21 cellular contexts compared by ENCODE assay signal in the genomic region with DNA sequence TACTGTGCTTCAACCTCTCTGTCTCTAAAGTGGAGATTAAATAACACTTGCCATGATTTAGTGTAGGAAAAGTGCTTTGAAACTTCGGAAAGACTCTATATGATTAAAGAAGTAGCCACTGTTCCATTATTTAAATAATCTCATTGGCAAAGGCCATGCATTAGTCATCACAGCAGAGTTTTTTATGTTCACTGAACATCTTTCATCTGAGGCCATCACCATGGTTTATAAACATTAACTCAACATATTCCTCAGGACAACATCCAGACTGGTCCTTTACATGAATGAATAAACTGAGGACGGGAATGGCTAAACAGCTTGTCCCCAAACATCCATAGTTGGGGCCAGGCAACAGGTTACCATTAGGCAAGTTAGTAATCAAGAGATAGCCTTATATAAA.
A peak's percentile ranks its signal among the peaks of the same experiment; 100 is the strongest.
DNase-seq lines count a peak whose midpoint lies in the region; ATAC-seq, FAIRE-seq and TF ChIP-seq lines count a peak whose summit lies in the region.
"Had no signal": no experiment of that assay in that cellular context is flagged by ENCODE, and none has a peak within 500 bp of the region (broad histone marks: within the 10 kb centered on the region; RNA-seq: fewer than 3 reads in every experiment).

No MANE protein-coding gene starts in this region.

- H3K4me1 ChIP-seq in endothelial cell of umbilical vein (ENCODE audit: control insufficient read depth, extremely low read depth, insufficient read depth, low read length) = no peaks in the 10 kb centered on the region
- H3K4me1 ChIP-seq: left lung, tibial nerve had no signal

- POLR2A ChIA-PET in endothelial cell of umbilical vein (lab: Charles Lee) = no interaction called here

- H3K9ac ChIP-seq in endothelial cell of umbilical vein (replicated peaks; ENCODE audit: extremely low read depth, insufficient read depth, low read length) = no peak overlapping the region

- H3K4me3 ChIP-seq in endothelial cell of umbilical vein (replicated peaks in 1 of 3; ENCODE audit: insufficient read depth in 1 of 3, low read depth in 1 of 3, low read length in 3 of 3) = no peak overlapping the region
- H3K4me3 ChIP-seq: left lung, tibial nerve had no signal

- no TSS peak for BruUV-seq in endothelial cell of umbilical vein (replicated peaks; lab: Mats Ljungman, UMichigan)

- FAIRE-seq in endothelial cell of umbilical vein (lab: Jason Lieb, UNC) = no peak
- FAIRE-seq: H54 had no signal

- CTCF ChIA-PET in endothelial cell of umbilical vein (lab: Charles Lee) = no interaction called here

- H3K27me3 ChIP-seq in endothelial cell of umbilical vein (ENCODE audit: control insufficient read depth in 2 of 2, insufficient read depth in 2 of 2, low read length in 2 of 2) = no peaks in the 10 kb centered on the region
- H3K27me3 ChIP-seq: left lung, tibial nerve had no signal

- H3K79me2 ChIP-seq in endothelial cell of umbilical vein (ENCODE audit: control insufficient read depth, insufficient read depth, low read length) = no peaks in the 10 kb centered on the region

- DNase-seq in AG08395 (ENCODE audit: low spot score) (peak; percentile 32), NCI-H226 (peak; percentile 15), endothelial cell of umbilical vein (ENCODE audit: low read depth, low spot score) (no peak), kidney glomerular epithelial cell (lab: John Stamatoyannopoulos, UW) (peak; percentile 58), cerebellar cortex (ENCODE audit: low spot score) (no peak), cardiac septum (ENCODE audit: low spot score) (no peak), OCI-M1 (lab: John Stamatoyannopoulos, UW) (no peak)
- DNase-seq: activated CD4-positive, alpha-beta T cell treated with anti-CD3 and anti-CD28 coated beads for 36 hours; activated effector memory CD4-positive, alpha-beta T cell treated with Interleukin-2 at 50 U/mL for 16 hours; COR-L47; effector memory CD8-positive, alpha-beta T cell; left lung; NCI-H1048; NCI-H2029 treated with DMSO at 0.1 percent for 48 hours; nucleus accumbens; right cardiac atrium; stimulated activated naive B cell treated with anti-CD40 and anti-IgM and Interleukin-4, amounts not matched to agents 10 μg/mL and 1 μg/mL and 100 μg/mL, for 72 hours; T1000 had no signal

- intact Hi-C loops in endothelial cell of umbilical vein (cut with micrococcal nuclease) = no loop called here
- intact Hi-C loops in cardiac septum (cut with DNase I) = no loop called here

- no peaks in the 10 kb centered on the region for H4K20me1 ChIP-seq in endothelial cell of umbilical vein (replicated peaks; ENCODE audit: control insufficient read depth, extremely low read depth, insufficient read depth, low read length)

- H3K27ac ChIP-seq in endothelial cell of umbilical vein (ENCODE audit: insufficient read depth, low read depth, low read length) = no peak overlapping the region
- H3K27ac ChIP-seq: left lung, tibial nerve had no signal

- dilution Hi-C loops in endothelial cell of umbilical vein (cut with MboI; ENCODE audit: extremely low pct_ligation_motif_present, low sequenced_read_pairs) = no loop called here

- H3K9me1 ChIP-seq in endothelial cell of umbilical vein (replicated peaks; ENCODE audit: control insufficient read depth, extremely low read depth, insufficient read depth, low read length) = no peaks in the 10 kb centered on the region

- no peaks in the 10 kb centered on the region for H3K9me3 ChIP-seq in endothelial cell of umbilical vein (replicated peaks; ENCODE audit: control insufficient read depth, insufficient read depth, low read length)
- H3K9me3 ChIP-seq: left lung, tibial nerve had no signal

- no peak overlapping the region for H3K4me2 ChIP-seq in endothelial cell of umbilical vein (ENCODE audit: insufficient read depth, low read length)

- H2AFZ ChIP-seq in endothelial cell of umbilical vein (ENCODE audit: low read depth, low read length) = no peak overlapping the region

- ATAC-seq in GM21515 (IDR thresholded peaks at IDR 0.05; ENCODE audit: unreplicated experiment) = no peak
- ATAC-seq: activated CD4-positive, alpha-beta T cell treated with anti-CD3 and anti-CD28 coated beads for 36 hours; effector memory CD8-positive, alpha-beta T cell; left lung; right cardiac atrium; stimulated activated naive B cell treated with anti-CD40 and anti-IgM and Interleukin-4, amounts not matched to agents 10 μg/mL and 1 μg/mL and 100 μg/mL, for 72 hours had no signal

- H3K36me3 ChIP-seq in endothelial cell of umbilical vein (ENCODE audit: control insufficient read depth in 2 of 2, extremely low read depth in 1 of 2, insufficient read depth in 2 of 2, low read length in 2 of 2) = no peaks in the 10 kb centered on the region
- H3K36me3 ChIP-seq: left lung, tibial nerve had no signal

- TF ChIP-seq CTCF in endothelial cell of umbilical vein (IDR thresholded peaks at IDR 0.05; ENCODE audit: extremely low read depth in 1 of 2, insufficient read depth in 1 of 2, low read depth in 1 of 2, low read length in 2 of 2) = no peak

- no peak for TF ChIP-seq POLR2A in endothelial cell of umbilical vein (IDR thresholded peaks at IDR 0.05; ENCODE audit: low read depth, low read length)

TF ChIP-seq in endothelial cell of umbilical vein, 7 proteins besides CTCF, POLR2A, EP300 and RAD21:
- peak; percentile 31 for TF ChIP-seq FOS (IDR thresholded peaks at IDR 0.05; ENCODE audit: borderline replicate concordance, insufficient read depth, low read length)
- TF ChIP-seq GATA2 (IDR thresholded peaks at IDR 0.05; ENCODE audit: insufficient read depth, insufficient read length, low read depth, low read length) = no peak

Comparison
In these comparisons a context has a peak if more than half of its experiments do, and no peak if none do; other contexts are left out.
1. DNase-seq: peak in AG08395 (single experiment), NCI-H226 (single experiment) and kidney glomerular epithelial cell (single experiment); none in endothelial cell of umbilical vein (single experiment), cerebellar cortex (single experiment), cardiac septum (single experiment) and OCI-M1 (single experiment).